Comparison of ENCODE assay signal across 8 cellular contexts in the genomic region with DNA sequence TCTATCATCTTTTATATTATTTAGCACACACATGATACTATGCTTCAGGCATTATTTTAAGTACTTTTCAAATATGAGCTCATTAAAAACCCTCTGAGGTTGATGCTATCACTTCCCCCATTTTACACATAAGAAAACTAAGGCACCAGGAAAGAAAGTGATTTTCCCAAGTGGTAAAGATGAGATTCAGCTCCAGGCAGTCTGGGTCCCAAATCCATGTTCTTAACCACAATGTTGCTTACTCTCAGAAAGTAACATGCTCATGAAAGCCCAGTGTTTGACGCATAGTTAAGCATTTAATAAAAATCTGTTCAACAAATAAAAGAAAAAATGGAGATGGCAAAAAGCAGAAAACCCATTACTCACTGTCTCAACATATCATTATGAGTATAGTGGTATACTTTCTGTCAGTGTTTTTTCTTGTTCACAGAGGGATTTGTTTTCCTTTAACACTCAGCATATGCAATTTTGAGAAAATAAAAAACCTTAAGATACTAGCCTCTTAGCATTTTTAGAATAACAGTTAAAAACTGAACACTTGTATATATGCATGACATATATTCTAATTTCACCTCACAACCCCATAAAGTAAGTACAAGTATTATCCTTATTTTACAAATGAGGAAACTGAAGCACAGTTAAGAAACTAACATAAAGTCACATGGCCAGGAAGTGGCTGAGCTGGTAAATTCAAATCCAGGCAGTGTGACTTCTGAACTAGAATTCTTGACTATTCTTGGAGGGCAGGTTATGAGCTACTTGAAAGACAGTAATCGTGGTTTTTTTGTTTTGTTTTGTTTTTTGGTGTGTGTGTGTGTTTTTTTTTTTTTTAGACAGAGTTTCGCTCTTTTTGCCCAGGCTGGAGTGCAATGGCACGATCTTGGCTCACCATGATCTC. TPM values are rescaled to one million over a fixed set of nuclear protein-coding genes. Genes with fewer than 3 reads are reported as not detected.
DNase-seq lines count a peak whose midpoint lies in the region; ATAC-seq and TF ChIP-seq lines count a peak whose summit lies in the region.

No MANE protein-coding gene starts in this region.

- no peaks in the 10 kb centered on the region for H3K36me3 Mint-ChIP-seq in activated naive CD4-positive, alpha-beta T cell treated with anti-CD3 and anti-CD28 coated beads, Interleukin-2, amount 50 U/mL, for 24 hours
- H3K36me3 Mint-ChIP-seq in activated naive CD8-positive, alpha-beta T cell treated with anti-CD3 and anti-CD28 coated beads, Interleukin-2, amount 10 ng/mL, durations not matched to agents 7 days and 5 days = peaks cover 17% of the 10 kb centered on the region

- H3K9me3 Mint-ChIP-seq in activated naive CD4-positive, alpha-beta T cell treated with anti-CD3 and anti-CD28 coated beads, Interleukin-2, amount 50 U/mL, for 24 hours = no peaks in the 10 kb centered on the region
- H3K9me3 Mint-ChIP-seq in activated naive CD8-positive, alpha-beta T cell treated with anti-CD3 and anti-CD28 coated beads, Interleukin-2, amount 10 ng/mL, durations not matched to agents 7 days and 5 days = no peaks in the 10 kb centered on the region
- no peaks in the 10 kb centered on the region for H3K9me3 Mint-ChIP-seq in stimulated activated naive CD8-positive, alpha-beta T cell treated with anti-CD3 and anti-CD28 coated beads, Interleukin-15, amount 100 ng/mL, for 72 hours

- no peaks in the 10 kb centered on the region for H3K36me3 ChIP-seq in aorta (ENCODE audit: control insufficient read depth in 1 of 2, insufficient read depth in 2 of 2, low read length in 1 of 2)
- no peaks in the 10 kb centered on the region for H3K36me3 ChIP-seq in stomach

- ATAC-seq in HG03457 (IDR thresholded peaks at IDR 0.05; ENCODE audit: unreplicated experiment) = peak; percentile 61
- peak; percentile 100 for ATAC-seq in activated naive CD8-positive, alpha-beta T cell treated with anti-CD3 and anti-CD28 coated beads, Interleukin-2, amount 10 ng/mL, durations not matched to agents 7 days and 5 days (ENCODE audit: low read depth)
- peak; percentile 99 for ATAC-seq in stimulated activated naive CD8-positive, alpha-beta T cell treated with anti-CD3 and anti-CD28 coated beads, Interleukin-15, amount 100 ng/mL, for 72 hours
- no peak for ATAC-seq in aorta (ENCODE audit: low FRiP score)

- H3K4me1 ChIP-seq in aorta (ENCODE audit: control insufficient read depth in 1 of 2, insufficient read depth in 2 of 2, low read length in 2 of 2) (no peaks in the 10 kb centered on the region), stomach (peaks cover 7 to 53% (median 23%) of the 10 kb centered on the region in 4 donors)

- H3K27me3 Mint-ChIP-seq in activated naive CD4-positive, alpha-beta T cell treated with anti-CD3 and anti-CD28 coated beads, Interleukin-2, amount 50 U/mL, for 24 hours = no peaks in the 10 kb centered on the region
- no peaks in the 10 kb centered on the region for H3K27me3 Mint-ChIP-seq in activated naive CD8-positive, alpha-beta T cell treated with anti-CD3 and anti-CD28 coated beads, Interleukin-2, amount 10 ng/mL, durations not matched to agents 7 days and 5 days
- no peaks in the 10 kb centered on the region for H3K27me3 Mint-ChIP-seq in stimulated activated naive CD8-positive, alpha-beta T cell treated with anti-CD3 and anti-CD28 coated beads, Interleukin-15, amount 100 ng/mL, for 72 hours

- TF ChIP-seq CTCF in stomach (IDR thresholded peaks at IDR 0.05) = no peak

- no peak for DNase-seq in activated naive CD4-positive, alpha-beta T cell treated with anti-CD3 and anti-CD28 coated beads, Interleukin-2, amount 50 U/mL, for 16 hours
- no peak for DNase-seq in activated naive CD8-positive, alpha-beta T cell treated with anti-CD3 and anti-CD28 coated beads, Interleukin-2, amount 10 ng/mL, durations not matched to agents 7 days and 5 days
- DNase-seq in stimulated activated naive CD8-positive, alpha-beta T cell treated with anti-CD3 and anti-CD28 coated beads, Interleukin-15, amount 100 ng/mL, for 72 hours = peak; percentile 5 to 28
- no peak for DNase-seq in aorta
- no peak for DNase-seq in COLO829 (ENCODE audit: low spot score)
- DNase-seq in stomach = no peak

- H3K27me3 ChIP-seq in aorta (ENCODE audit: control insufficient read depth in 1 of 2, insufficient read depth in 2 of 2, low read length in 1 of 2) (no peaks in the 10 kb centered on the region), stomach (no peaks in the 10 kb centered on the region)

- peaks cover 37% of the 10 kb centered on the region for H3K4me1 Mint-ChIP-seq in activated naive CD4-positive, alpha-beta T cell treated with anti-CD3 and anti-CD28 coated beads, Interleukin-2, amount 50 U/mL, for 24 hours
- peaks cover 41% of the 10 kb centered on the region for H3K4me1 Mint-ChIP-seq in activated naive CD8-positive, alpha-beta T cell treated with anti-CD3 and anti-CD28 coated beads, Interleukin-2, amount 10 ng/mL, durations not matched to agents 7 days and 5 days
- H3K4me1 Mint-ChIP-seq in stimulated activated naive CD8-positive, alpha-beta T cell treated with anti-CD3 and anti-CD28 coated beads, Interleukin-15, amount 100 ng/mL, for 72 hours = peaks cover 45% of the 10 kb centered on the region

- intact Hi-C loops in aorta (cut with DNase I) = no loop called here
- intact Hi-C loops in stomach (cut with DNase I; ENCODE audit: low total_unique reads) = no loop called here

- H3K27ac ChIP-seq in aorta (ENCODE audit: low read depth in 1 of 2, low read length in 2 of 2) = no peak overlapping the region
- H3K27ac ChIP-seq in stomach = no peak overlapping the region

- peak overlapping the region; percentile 85 for H3K27ac Mint-ChIP-seq in activated naive CD4-positive, alpha-beta T cell treated with anti-CD3 and anti-CD28 coated beads, Interleukin-2, amount 50 U/mL, for 24 hours
- H3K27ac Mint-ChIP-seq in activated naive CD8-positive, alpha-beta T cell treated with anti-CD3 and anti-CD28 coated beads, Interleukin-2, amount 10 ng/mL, durations not matched to agents 7 days and 5 days = peak overlapping the region; percentile 88
- H3K27ac Mint-ChIP-seq in stimulated activated naive CD8-positive, alpha-beta T cell treated with anti-CD3 and anti-CD28 coated beads, Interleukin-15, amount 100 ng/mL, for 72 hours = peak overlapping the region in 1 of 2 donors; percentile 38

- no peaks in the 10 kb centered on the region for H3K9me3 ChIP-seq in aorta (ENCODE audit: control insufficient read depth, low read length)
- H3K9me3 ChIP-seq in stomach = no peaks in the 10 kb centered on the region

- no peak for TF ChIP-seq EP300 in stomach (IDR thresholded peaks at IDR 0.05)

- TF ChIP-seq POLR2A in stomach (IDR thresholded peaks at IDR 0.05) = no peak

- WGBS in aorta, 2 donors = 69 to 74% methylated on average over 4 of the region's 4 CpGs
- WGBS in stomach, 5 donors = 71 to 76% (median 71%) methylated on average over 4 of the region's 4 CpGs

- H3K4me3 ChIP-seq in aorta (ENCODE audit: low read length in 2 of 2) = no peak overlapping the region
- H3K4me3 ChIP-seq in stomach = no peak overlapping the region

- POLR2A ChIA-PET in activated naive CD8-positive, alpha-beta T cell treated with anti-CD3 and anti-CD28 coated beads, Interleukin-2, amount 10 ng/mL, durations not matched to agents 7 days and 5 days (lab: Charles Lee) = interaction anchor here (0.7 to 3.1 kb wide), 4 partner anchors 10 to 103 kb away, joined by 3 to 21 read pairs (median 12); a partner anchor contains a TSS

- peak overlapping the region; percentile 71 for H3K4me3 Mint-ChIP-seq in activated naive CD4-positive, alpha-beta T cell treated with anti-CD3 and anti-CD28 coated beads, Interleukin-2, amount 50 U/mL, for 24 hours
- peak overlapping the region; percentile 61 for H3K4me3 Mint-ChIP-seq in activated naive CD8-positive, alpha-beta T cell treated with anti-CD3 and anti-CD28 coated beads, Interleukin-2, amount 10 ng/mL, durations not matched to agents 7 days and 5 days
- peak overlapping the region; percentile 51 to 68 for H3K4me3 Mint-ChIP-seq in stimulated activated naive CD8-positive, alpha-beta T cell treated with anti-CD3 and anti-CD28 coated beads, Interleukin-15, amount 100 ng/mL, for 72 hours

RNA-seq across cellular contexts. Expression of a gene that starts 10.4 kb away (rescaled TPM):
- total RNA-seq in activated naive CD8-positive, alpha-beta T cell treated with anti-CD3 and anti-CD28 coated beads, Interleukin-2, amount 10 ng/mL, durations not matched to agents 7 days and 5 days = 10 to 100 TPM; 34.0 to 38.1 TPM
- 100 to 1,000 TPM in 1 of 2 donors, 10 to 100 TPM in 1; 96.0 to 105 TPM for total RNA-seq in aorta
- polyA plus RNA-seq in aorta = 10 to 100 TPM in 1 of 2 donors, 1 to 10 TPM in 1; 8.0 to 10.8 TPM
- total RNA-seq in stomach = 10 to 100 TPM; 16.9 to 72.5 (median 24.9) TPM
- 1 to 10 TPM; 1.7 to 6.6 (median 4.5) TPM for polyA plus RNA-seq in stomach

RNA-seq across cellular contexts. Expression of a gene that starts 11.2 kb away (rescaled TPM):
- 10 to 100 TPM; 62.4 to 65.0 TPM for total RNA-seq in activated naive CD8-positive, alpha-beta T cell treated with anti-CD3 and anti-CD28 coated beads, Interleukin-2, amount 10 ng/mL, durations not matched to agents 7 days and 5 days
- total RNA-seq in aorta (10 to 100 TPM; 29.7 to 44.2 TPM), stomach (10 to 100 TPM; 22.0 to 51.8 (median 32.7) TPM)
- polyA plus RNA-seq in aorta (10 to 100 TPM; 11.6 to 15.0 TPM), stomach (1 to 10 TPM; 8.1 to 9.2 (median 8.3) TPM)

Comparison
In these comparisons a context has a peak if more than half of its experiments do, and no peak if none do; other contexts are left out.
1. DNase-seq: peak in stimulated activated naive CD8-positive, alpha-beta T cell treated with anti-CD3 and anti-CD28 coated beads, Interleukin-15, amount 100 ng/mL, for 72 hours (2 of 2); none in activated naive CD4-positive, alpha-beta T cell treated with anti-CD3 and anti-CD28 coated beads, Interleukin-2, amount 50 U/mL, for 16 hours (single experiment), activated naive CD8-positive, alpha-beta T cell treated with anti-CD3 and anti-CD28 coated beads, Interleukin-2, amount 10 ng/mL, durations not matched to agents 7 days and 5 days (single experiment), aorta (0 of 2), COLO829 (single experiment) and stomach (single experiment).
2. Peak in every context shown above with its lines, with median percentiles within 50 percentile points of each other: H3K4me3 Mint-ChIP-seq.